ENCODE assay signal across 9 cellular contexts in genomic region chr19:10662384-10663251, GRCh38. TPM values are rescaled to one million over a fixed set of nuclear protein-coding genes. Genes with fewer than 3 reads are reported as not detected.
DNase-seq lines count a peak whose midpoint lies in the region; ATAC-seq lines count a peak whose summit lies in the region.
"Had no signal": no experiment of that assay in that cellular context is flagged by ENCODE, and none has a peak within 500 bp of the region (broad histone marks: within the 10 kb centered on the region; RNA-seq: fewer than 3 reads in every experiment).

No MANE protein-coding gene starts in this region.

- peaks cover 38% of the 10 kb centered on the region for H3K36me3 Mint-ChIP-seq in activated T-helper 2 cell treated with anti-CD3 and anti-CD28 coated beads, Interferon-gamma antibody, Interleukin-2, Interleukin-4, amounts not matched to agents 10 μg/mL and 5 μg/mL and 100 μg/mL, durations not matched to agents 14 hours and 24 hours and 36 hours (ENCODE audit: low read depth)

- H3K27me3 Mint-ChIP-seq in activated T-helper 2 cell treated with anti-CD3 and anti-CD28 coated beads, Interferon-gamma antibody, Interleukin-2, Interleukin-4, amounts not matched to agents 10 μg/mL and 5 μg/mL and 100 μg/mL, durations not matched to agents 14 hours and 24 hours and 36 hours (ENCODE audit: low read depth): no peaks in the 10 kb centered on the region

- peak overlapping the region; percentile 14 for H3K27ac Mint-ChIP-seq in activated T-helper 2 cell treated with anti-CD3 and anti-CD28 coated beads, Interferon-gamma antibody, Interleukin-2, Interleukin-4, amounts not matched to agents 10 μg/mL and 5 μg/mL and 100 μg/mL, durations not matched to agents 14 hours and 24 hours and 36 hours

- H3K4me1 ChIP-seq in aorta (ENCODE audit: control insufficient read depth in 1 of 2, insufficient read depth in 2 of 2, low read length in 2 of 2): peaks cover 0 to 3% of the 10 kb centered on the region in 2 donors

- 46 to 47% methylated on average over 14 of the region's 14 CpGs for WGBS in aorta, 2 donors

- no peaks in the 10 kb centered on the region for H3K9me3 ChIP-seq in aorta (ENCODE audit: control insufficient read depth, low read length)
- H3K9me3 ChIP-seq: esophagus muscularis mucosa had no signal

- H3K9me3 Mint-ChIP-seq in activated T-helper 2 cell treated with anti-CD3 and anti-CD28 coated beads, Interferon-gamma antibody, Interleukin-2, Interleukin-4, amounts not matched to agents 10 μg/mL and 5 μg/mL and 100 μg/mL, durations not matched to agents 14 hours and 24 hours and 36 hours: no peaks in the 10 kb centered on the region

- H3K27ac ChIP-seq in aorta (ENCODE audit: low read depth in 1 of 2, low read length in 2 of 2): no peak overlapping the region

- H3K27me3 ChIP-seq in aorta (ENCODE audit: control insufficient read depth in 1 of 2, insufficient read depth in 2 of 2, low read length in 1 of 2): no peaks in the 10 kb centered on the region
- H3K27me3 ChIP-seq: esophagus muscularis mucosa had no signal

- intact Hi-C loops in activated T-helper 2 cell treated with anti-CD3 and anti-CD28 coated beads, Interferon-gamma antibody, Interleukin-2, Interleukin-4, amounts not matched to agents 10 μg/mL and 5 μg/mL and 100 μg/mL, durations not matched to agents 14 hours and 24 hours and 36 hours (cut with micrococcal nuclease): no loop called here
- intact Hi-C loops in aorta (cut with DNase I): no loop called here

- H3K4me3 ChIP-seq in aorta (ENCODE audit: low read length in 2 of 2): no peak overlapping the region
- H3K4me3 ChIP-seq: esophagus muscularis mucosa had no signal

- peak; percentile 21 for DNase-seq in stimulated activated CD4-positive, alpha-beta T cell treated with anti-CD3 and anti-CD28 coated beads, Interleukin-4, amount 100 ng/mL, for 1 hour
- no peak for DNase-seq in stimulated activated CD4-positive, alpha-beta T cell treated with anti-CD3 and anti-CD28 coated beads, Interleukin-2, amount 100 ng/mL, for 48 hours
- no peak for DNase-seq in activated T-helper 2 cell treated with anti-CD3 and anti-CD28 coated beads, Interferon-gamma antibody, Interleukin-2, Interleukin-4, amounts not matched to agents 10 μg/mL and 5 μg/mL and 100 μg/mL, durations not matched to agents 14 hours and 24 hours and 36 hours (ENCODE audit: low spot score)
- DNase-seq in iris pigment epithelial cell (ENCODE audit: low read depth) (peak; percentile 39), NCI-H2227 (lab: John Stamatoyannopoulos, UW; ENCODE audit: unreplicated experiment) (no peak), activated gamma-delta T cell treated with Interleukin-2 at 50 U/mL for 16 hours (no peak), aorta (no peak)

- H3K36me3 ChIP-seq in aorta (ENCODE audit: control insufficient read depth in 1 of 2, insufficient read depth in 2 of 2, low read length in 1 of 2): no peaks in the 10 kb centered on the region

- H3K4me1 Mint-ChIP-seq in activated T-helper 2 cell treated with anti-CD3 and anti-CD28 coated beads, Interferon-gamma antibody, Interleukin-2, Interleukin-4, amounts not matched to agents 10 μg/mL and 5 μg/mL and 100 μg/mL, durations not matched to agents 14 hours and 24 hours and 36 hours (ENCODE audit: low read depth): peaks cover 22% of the 10 kb centered on the region

- no peak for ATAC-seq in GM21515 (IDR thresholded peaks at IDR 0.05; ENCODE audit: unreplicated experiment)
- no peak for ATAC-seq in aorta (ENCODE audit: low FRiP score)

- H3K4me3 Mint-ChIP-seq in activated T-helper 2 cell treated with anti-CD3 and anti-CD28 coated beads, Interferon-gamma antibody, Interleukin-2, Interleukin-4, amounts not matched to agents 10 μg/mL and 5 μg/mL and 100 μg/mL, durations not matched to agents 14 hours and 24 hours and 36 hours (ENCODE audit: low read depth): no peak overlapping the region

RNA-seq across cellular contexts. Expression of gene ILF3, which starts 8.5 kb away (rescaled TPM):
- 509 and 523 TPM in 2 replicates for total RNA-seq in activated T-helper 2 cell treated with anti-CD3 and anti-CD28 coated beads, Interferon-gamma antibody, Interleukin-2, Interleukin-4, amounts not matched to agents 10 μg/mL and 5 μg/mL and 100 μg/mL, durations not matched to agents 14 hours and 24 hours and 36 hours
- 100 to 1,000 TPM; 168 to 190 TPM for total RNA-seq in aorta
- 100 to 1,000 TPM in 1 of 2 donors, 10 to 100 TPM in 1; 40.2 to 111 TPM for polyA plus RNA-seq in aorta

RNA-seq across cellular contexts. Expression of gene SLC44A2, which starts 37.3 kb away (rescaled TPM):
- 83.0 and 87.4 TPM in 2 replicates for total RNA-seq in activated T-helper 2 cell treated with anti-CD3 and anti-CD28 coated beads, Interferon-gamma antibody, Interleukin-2, Interleukin-4, amounts not matched to agents 10 μg/mL and 5 μg/mL and 100 μg/mL, durations not matched to agents 14 hours and 24 hours and 36 hours
- total RNA-seq in aorta: 100 to 1,000 TPM; 158 to 176 TPM
- 100 to 1,000 TPM in 1 of 2 donors, 10 to 100 TPM in 1; 30.9 to 146 TPM for polyA plus RNA-seq in aorta

RNA-seq across cellular contexts. Expression of gene QTRT1, which starts 38.6 kb away (rescaled TPM):
- total RNA-seq in activated T-helper 2 cell treated with anti-CD3 and anti-CD28 coated beads, Interferon-gamma antibody, Interleukin-2, Interleukin-4, amounts not matched to agents 10 μg/mL and 5 μg/mL and 100 μg/mL, durations not matched to agents 14 hours and 24 hours and 36 hours: 67.2 and 75.0 TPM in 2 replicates
- 10 to 100 TPM; 25.0 to 31.5 TPM for total RNA-seq in aorta
- 100 to 1,000 TPM in 1 of 2 donors, 10 to 100 TPM in 1; 54.2 to 243 TPM for polyA plus RNA-seq in aorta

RNA-seq across cellular contexts. Expression of gene DNM2, which starts 55.3 kb away (rescaled TPM):
- 185 and 198 TPM in 2 replicates for total RNA-seq in activated T-helper 2 cell treated with anti-CD3 and anti-CD28 coated beads, Interferon-gamma antibody, Interleukin-2, Interleukin-4, amounts not matched to agents 10 μg/mL and 5 μg/mL and 100 μg/mL, durations not matched to agents 14 hours and 24 hours and 36 hours
- total RNA-seq in aorta: 100 to 1,000 TPM; 118 to 160 TPM
- 10 to 100 TPM; 51.7 to 89.7 TPM for polyA plus RNA-seq in aorta

Comparison
In these comparisons a context has a peak if more than half of its experiments do, and no peak if none do; other contexts are left out.
1. DNase-seq: peak in stimulated activated CD4-positive, alpha-beta T cell treated with anti-CD3 and anti-CD28 coated beads, Interleukin-4, amount 100 ng/mL, for 1 hour (single experiment) and iris pigment epithelial cell (single experiment); none in stimulated activated CD4-positive, alpha-beta T cell treated with anti-CD3 and anti-CD28 coated beads, Interleukin-2, amount 100 ng/mL, for 48 hours (0 of 2), activated T-helper 2 cell treated with anti-CD3 and anti-CD28 coated beads, Interferon-gamma antibody, Interleukin-2, Interleukin-4, amounts not matched to agents 10 μg/mL and 5 μg/mL and 100 μg/mL, durations not matched to agents 14 hours and 24 hours and 36 hours (single experiment), NCI-H2227 (single experiment), activated gamma-delta T cell treated with Interleukin-2 at 50 U/mL for 16 hours (single experiment) and aorta (0 of 2).